21 cellular contexts compared by ENCODE assay signal in the genomic region with DNA sequence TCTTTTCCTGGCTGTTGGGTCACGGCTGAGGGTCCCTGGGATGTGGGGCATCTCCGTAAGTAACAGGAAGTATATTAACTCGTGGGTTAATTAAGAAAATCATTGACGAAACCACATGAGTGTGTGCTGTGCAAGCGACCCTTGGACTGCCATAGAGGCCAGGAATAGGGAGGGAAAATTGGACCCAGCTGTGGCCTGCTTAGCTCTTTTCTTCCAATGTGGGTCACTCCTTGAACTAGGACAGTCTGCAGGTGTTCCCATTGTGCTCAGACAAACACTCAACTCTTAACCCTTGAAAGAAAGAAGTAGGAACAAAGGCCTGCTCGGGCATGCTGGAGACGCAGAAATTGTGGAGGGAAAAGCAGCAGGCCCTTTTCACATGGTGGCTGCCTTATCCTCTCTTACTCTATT. TPM values are rescaled to one million over a fixed set of nuclear protein-coding genes. Genes with fewer than 3 reads are reported as not detected.
A peak's percentile ranks its signal among the peaks of the same experiment; 100 is the strongest.
DNase-seq lines count a peak whose midpoint lies in the region; ATAC-seq, FAIRE-seq and TF ChIP-seq lines count a peak whose summit lies in the region.
"Had no signal": no experiment of that assay in that cellular context is flagged by ENCODE, and none has a peak within 500 bp of the region (broad histone marks: within the 10 kb centered on the region; RNA-seq: fewer than 3 reads in every experiment).

No MANE protein-coding gene starts in this region.

- no peaks in the 10 kb centered on the region for H3K79me2 ChIP-seq in HepG2 (ENCODE audit: insufficient read depth, low read length)

- peak overlapping the region; percentile 46 for H3K27ac Mint-ChIP-seq in type B pancreatic cell
- H3K27ac Mint-ChIP-seq: natural killer cell; T-helper 2 cell treated with Interferon-gamma antibody and Interleukin-4, amounts not matched to agents 5 μg/mL and 100 μg/mL, for 36 hours had no signal

- in situ Hi-C loops in HepG2 (cut with HindIII; ENCODE audit: extremely low pct_ligation_motif_present, low pct_unique_long_range_greater_than_20kb): loop anchor here (5.0 kb wide), 1 partner anchor 88 kb away; no protein-coding TSS in a partner anchor

- no TSS peak for BruUV-seq in HepG2 (replicated peaks; lab: Mats Ljungman, UMichigan)

- H3K36me3 Mint-ChIP-seq in type B pancreatic cell: no peaks in the 10 kb centered on the region
- H3K36me3 Mint-ChIP-seq: natural killer cell had no signal

- POLR2A ChIA-PET in HepG2 (lab: Yijun Ruan, JAX): interaction anchor here (1.0 to 3.0 kb wide), 4 partner anchors 18 to 39 kb away, joined by 3 to 25 read pairs (median 4); a partner anchor contains a TSS

- H3K4me2 ChIP-seq in HepG2 (ENCODE audit: low read depth, low read length): peak overlapping the region; percentile 41

- peaks cover 78% of the 10 kb centered on the region for H3K4me1 ChIP-seq in HepG2 (ENCODE audit: insufficient read depth, low read length)
- H3K4me1 ChIP-seq: lower lobe of right lung, psoas muscle, SJSA1 had no signal

- 37% methylated on average over 7 of the region's 7 CpGs for WGBS in HepG2 (ENCODE audit: low lambda C conversion rate)

- no peak overlapping the region for H3K4me3 Mint-ChIP-seq in type B pancreatic cell
- H3K4me3 Mint-ChIP-seq: natural killer cell; T-helper 2 cell treated with Interferon-gamma antibody and Interleukin-4, amounts not matched to agents 5 μg/mL and 100 μg/mL, for 36 hours had no signal

- DNase-seq in NCI-H2196 (lab: John Stamatoyannopoulos, UW; ENCODE audit: unreplicated experiment): peak; percentile 1
- DNase-seq in NCI-H2196 treated with DMSO at 0.1 percent for 48 hours (lab: John Stamatoyannopoulos, UW; ENCODE audit: unreplicated experiment): no peak
- peak; percentile 43 for DNase-seq in NCI-H69 (lab: John Stamatoyannopoulos, UW)
- DNase-seq in HepG2 (ENCODE audit: low spot score): peak; percentile 44
- no peak for DNase-seq in type B pancreatic cell (ENCODE audit: extremely low spot score, unreplicated experiment)
- DNase-seq in putamen (ENCODE audit: low spot score): no peak
- DNase-seq in stimulated activated naive CD4-positive, alpha-beta T cell treated with Interleukin-2 at 50 U/mL for 16 hours (lab: John Stamatoyannopoulos, UW): no peak
- DNase-seq: caudate nucleus; effector CD4-positive, alpha-beta T cell; esophagus squamous epithelium; KG1; lower lobe of right lung; natural killer cell; NCI-H1048; NCI-H524 treated with DMSO at 0.1 percent for 48 hours; psoas muscle; stimulated activated CD4-positive, alpha-beta T cell treated with anti-CD3 and anti-CD28 coated beads, Interleukin-12 subunit alpha, Interleukin-12 subunit beta, amount 100 ng/mL, for 4 hours had no signal

- H4K20me1 ChIP-seq in HepG2 (ENCODE audit: insufficient read depth, low read length): no peaks in the 10 kb centered on the region

- no peak overlapping the region for H3K4me3 ChIP-seq in HepG2 (replicated peaks in 1 of 3; ENCODE audit: insufficient read depth in 1 of 3, low read depth in 2 of 3, low read length in 3 of 3)
- H3K4me3 ChIP-seq: esophagus squamous epithelium, lower lobe of right lung, psoas muscle, SJSA1 had no signal

- no peaks in the 10 kb centered on the region for H3K36me3 ChIP-seq in HepG2 (replicated peaks in 1 of 2; ENCODE audit: control insufficient read depth in 1 of 2, insufficient read depth in 2 of 2, low read length in 2 of 2)
- H3K36me3 ChIP-seq: esophagus squamous epithelium, lower lobe of right lung, SJSA1 had no signal

- H3K27ac ChIP-seq in HepG2 (ENCODE audit: extremely low read length, insufficient read depth, low read length): peak overlapping the region; percentile 60
- H3K27ac ChIP-seq: lower lobe of right lung, psoas muscle, SJSA1 had no signal

- CTCF ChIA-PET in HepG2 (lab: Yijun Ruan, JAX; ENCODE audit: low intra/inter-chr PET ratio, low total read pairs): no interaction called here

- H3K9ac ChIP-seq in HepG2 (ENCODE audit: insufficient read depth, low read depth, low read length): no peak overlapping the region; the same call in 1 of the 2 replicates

- ATAC-seq in HepG2 (peak; percentile 39), HG02981 (IDR thresholded peaks at IDR 0.05; ENCODE audit: unreplicated experiment) (no peak)
- ATAC-seq: activated CD4-positive, CD25-positive, alpha-beta regulatory T cell treated with anti-CD3 and anti-CD28 coated beads, Interleukin-2, amount 50 U/mL, for 24 hours; lower lobe of right lung; natural killer cell had no signal

- no peak for FAIRE-seq in HepG2 (lab: Jason Lieb, UNC)

- peaks cover 10% of the 10 kb centered on the region for H3K9me3 Mint-ChIP-seq in type B pancreatic cell
- H3K9me3 Mint-ChIP-seq: natural killer cell; T-helper 2 cell treated with Interferon-gamma antibody and Interleukin-4, amounts not matched to agents 5 μg/mL and 100 μg/mL, for 36 hours had no signal

- no peaks in the 10 kb centered on the region for H3K27me3 ChIP-seq in HepG2 (ENCODE audit: control insufficient read depth in 1 of 2, insufficient read depth in 2 of 2, low read length in 2 of 2)
- H3K27me3 ChIP-seq: esophagus squamous epithelium, SJSA1 had no signal

- peaks cover 16% of the 10 kb centered on the region for H3K4me1 Mint-ChIP-seq in type B pancreatic cell (ENCODE audit: unreplicated experiment)

- intact Hi-C loops in HepG2 (cut with micrococcal nuclease; ENCODE audit: unreplicated experiment): no loop called here

- peaks cover 5% of the 10 kb centered on the region for H3K27me3 Mint-ChIP-seq in type B pancreatic cell

- TF ChIP-seq CTCF in HepG2 (CRISPR knock-in tag; IDR thresholded peaks at IDR 0.05): no peak
- no peak for TF ChIP-seq CTCF in type B pancreatic cell (conservative IDR thresholded peaks at IDR 0.05)

- H3K9me3 ChIP-seq in HepG2 (ENCODE audit: low read length): peaks cover 6% of the 10 kb centered on the region; the same call in 1 of the 2 replicates
- H3K9me3 ChIP-seq: esophagus squamous epithelium, lower lobe of right lung, psoas muscle, SJSA1 had no signal

- peak in 1 of 2 experiments; percentile 54; a peak in 1 of 4 replicates for TF ChIP-seq EP300 in HepG2 (IDR thresholded peaks at IDR 0.05; ENCODE audit: low read depth in 2 of 2, low read length in 2 of 2)
- no peak; the same call in 1 of the 2 replicates for TF ChIP-seq EP300 in HepG2 (CRISPR knock-in tag; IDR thresholded peaks at IDR 0.05; ENCODE audit: borderline replicate concordance)

- no peak for TF ChIP-seq RAD21 in HepG2 (CRISPR knock-in tag; IDR thresholded peaks at IDR 0.05)

- no peak overlapping the region for H2AFZ ChIP-seq in HepG2 (ENCODE audit: low read length)

- no peak for TF ChIP-seq POLR2A in HepG2 (IDR thresholded peaks at IDR 0.05; ENCODE audit: insufficient read depth in 1 of 2, low read depth in 2 of 2, low read length in 2 of 2)

TF ChIP-seq in HepG2, 621 proteins besides CTCF, POLR2A, EP300 and RAD21 (continues in another document):
- TF ChIP-seq JARID2 (CRISPR knock-in tag; IDR thresholded peaks at IDR 0.05; ENCODE audit: insufficient replicate concordance) (no peak), ZNF30 (CRISPR knock-in tag; IDR thresholded peaks at IDR 0.05) (no peak), ZNF326 (CRISPR knock-in tag; IDR thresholded peaks at IDR 0.05; ENCODE audit: borderline replicate concordance) (no peak)

RNA-seq across cellular contexts. Expression of a gene that starts 25.6 kb away (rescaled TPM):
- total RNA-seq in HepG2 (2016; rRNA removed; fragmentation: Illumina TruSeq; extraction: Trizol) (30.8 and 32.2 TPM in 2 replicates), type B pancreatic cell (ENCODE audit: low replicate concordance) (38.2 and 55.1 TPM in 2 replicates)
- total RNA-seq in HepG2 (2016; cell fraction: cytosol; rRNA removed; fragmentation: Illumina TruSeq; extraction: Trizol; ENCODE audit: low read depth): 30.5 and 35.2 TPM in 2 replicates
- total RNA-seq in HepG2 (2016; cell fraction: insoluble cytoplasmic fraction; rRNA removed; fragmentation: Illumina TruSeq; extraction: Trizol): 31.2 and 31.8 TPM in 2 replicates
- 30.6 and 31.8 TPM in 2 replicates for total RNA-seq in HepG2 (2016; cell fraction: membrane; rRNA removed; fragmentation: Illumina TruSeq; extraction: Trizol)
- total RNA-seq in HepG2 (2016; cell fraction: nucleus; rRNA removed; fragmentation: Illumina TruSeq; extraction: Trizol): 49.0 and 52.5 TPM in 2 replicates
- 48.6 and 53.3 TPM in 2 replicates for polyA plus RNA-seq in HepG2 (2011; rRNA removed)
- polyA plus RNA-seq in HepG2 (2011; cell fraction: cytosol; rRNA removed): 22.6 and 33.2 TPM in 2 replicates
- 69.6 and 81.2 TPM in 2 replicates for polyA plus RNA-seq in HepG2 (2011; cell fraction: nucleus; rRNA removed)
- 47.9 and 50.2 TPM in 2 replicates for polyA plus RNA-seq in HepG2 (2012)
- 2.8 and 3.5 TPM in 2 replicates for polyA plus RNA-seq in HepG2 (2016; cell fraction: cytosol; fragmentation: Illumina TruSeq; extraction: Trizol; ENCODE audit: low read depth)
- 26.3 and 29.3 TPM in 2 replicates for polyA plus RNA-seq in HepG2 (2016; cell fraction: insoluble cytoplasmic fraction; fragmentation: Illumina TruSeq; extraction: Trizol; ENCODE audit: low read depth)
- polyA plus RNA-seq in HepG2 (2016; cell fraction: membrane; fragmentation: Illumina TruSeq; extraction: Trizol; ENCODE audit: low read depth): 8.7 and 10.2 TPM in 2 replicates
- polyA plus RNA-seq in HepG2 (2016; cell fraction: nucleus; fragmentation: Illumina TruSeq; extraction: Trizol; ENCODE audit: insufficient read depth, low read depth): 65.7 and 69.7 TPM in 2 replicates
- 15.3 and 18.9 TPM in 2 replicates for polyA minus RNA-seq in HepG2 (2011; rRNA and poly(A)+ RNA removed; ENCODE audit: low replicate concordance)
- polyA minus RNA-seq in HepG2 (2011; cell fraction: cytosol; rRNA and poly(A)+ RNA removed): 28.0 and 35.3 TPM in 2 replicates
- polyA minus RNA-seq in HepG2 (2011; cell fraction: nucleus; rRNA and poly(A)+ RNA removed): 157 and 207 TPM in 2 replicates

Comparison
In these comparisons a context has a peak if more than half of its experiments do, and no peak if none do; other contexts are left out.
1. DNase-seq: peak in NCI-H2196 (single experiment), NCI-H69 (single experiment) and HepG2 (single experiment); none in NCI-H2196 treated with DMSO at 0.1 percent for 48 hours (single experiment), type B pancreatic cell (single experiment), putamen (single experiment) and stimulated activated naive CD4-positive, alpha-beta T cell treated with Interleukin-2 at 50 U/mL for 16 hours (single experiment).